ENCODE assay signal across 8 cellular contexts in genomic region chr11:10606536-10607208, GRCh38. TPM values are rescaled to one million over a fixed set of nuclear protein-coding genes. Genes with fewer than 3 reads are reported as not detected.
DNase-seq lines count a peak whose midpoint lies in the region; ATAC-seq and TF ChIP-seq lines count a peak whose summit lies in the region.

No MANE protein-coding gene starts in this region.

- CTCF ChIA-PET in CD8-positive, alpha-beta T cell (lab: Charles Lee), result interaction anchor here (1.0 to 1.4 kb wide), 2 partner anchors 16 to 193 kb away, joined by 3 read pairs; no protein-coding TSS in a partner anchor

- peaks cover 8% of the 10 kb centered on the region for H3K36me3 Mint-ChIP-seq in memory B cell
- H3K36me3 Mint-ChIP-seq in CD8-positive, alpha-beta T cell, result no peaks in the 10 kb centered on the region

- ATAC-seq in HG02973 (IDR thresholded peaks at IDR 0.05; ENCODE audit: unreplicated experiment), result peak; percentile 49
- peak; percentile 78 for ATAC-seq in memory B cell (ENCODE audit: low read depth)
- no peak for ATAC-seq in CD8-positive, alpha-beta T cell

- peaks cover 3% of the 10 kb centered on the region for H3K9me3 Mint-ChIP-seq in memory B cell
- no peaks in the 10 kb centered on the region for H3K9me3 Mint-ChIP-seq in CD8-positive, alpha-beta T cell

- peaks cover 89 to 96% of the 10 kb centered on the region in 2 donors for H3K36me3 ChIP-seq in ascending aorta
- no peaks in the 10 kb centered on the region for H3K36me3 ChIP-seq in CD8-positive, alpha-beta T cell (ENCODE audit: insufficient read depth, low read length)

- peaks cover 15 to 32% of the 10 kb centered on the region in 2 donors for H3K4me1 ChIP-seq in ascending aorta
- no peaks in the 10 kb centered on the region for H3K4me1 ChIP-seq in CD8-positive, alpha-beta T cell (ENCODE audit: insufficient read depth, low read length)

- peak overlapping the region; percentile 81 to 93 for H3K27ac ChIP-seq in ascending aorta
- H3K27ac ChIP-seq in CD8-positive, alpha-beta T cell (ENCODE audit: low read depth, low read length), result no peak overlapping the region

- peak; percentile 44 for DNase-seq in EL
- DNase-seq in ascending aorta (ENCODE audit: low spot score in 2 of 2), result no peak
- peak in 1 of 2 donors; percentile 19 for DNase-seq in memory B cell (ENCODE audit: low spot score in 2 of 2)
- DNase-seq in CD8-positive, alpha-beta T cell, result no peak
- no peak for DNase-seq in posterior cingulate gyrus
- DNase-seq in nucleus accumbens (lab: John Stamatoyannopoulos, UW), result no peak
- no peak for DNase-seq in DMS79 (lab: John Stamatoyannopoulos, UW)

- POLR2A ChIA-PET in CD8-positive, alpha-beta T cell (lab: Charles Lee), result no interaction called here

- intact Hi-C loops in ascending aorta (cut with DNase I) (no loop called here), posterior cingulate gyrus (cut with DNase I) (no loop called here)
- intact Hi-C loops in CD8-positive, alpha-beta T cell (cut with DNase I, micrococcal nuclease), result no loop called here

- H3K9me3 ChIP-seq in ascending aorta, result no peaks in the 10 kb centered on the region
- H3K9me3 ChIP-seq in CD8-positive, alpha-beta T cell (ENCODE audit: low read length), result no peaks in the 10 kb centered on the region

- H3K27me3 ChIP-seq in ascending aorta, result no peaks in the 10 kb centered on the region
- H3K27me3 ChIP-seq in CD8-positive, alpha-beta T cell (ENCODE audit: insufficient read depth, low read length), result peaks cover 5% of the 10 kb centered on the region

- H3K27ac Mint-ChIP-seq in memory B cell, result peak overlapping the region; percentile 99
- H3K27ac Mint-ChIP-seq in CD8-positive, alpha-beta T cell, result no peak overlapping the region

- H3K4me1 Mint-ChIP-seq in memory B cell, result peaks cover 70% of the 10 kb centered on the region
- peaks cover 2% of the 10 kb centered on the region for H3K4me1 Mint-ChIP-seq in CD8-positive, alpha-beta T cell (ENCODE audit: low read depth)

- H3K27me3 Mint-ChIP-seq in memory B cell, result no peaks in the 10 kb centered on the region
- H3K27me3 Mint-ChIP-seq in CD8-positive, alpha-beta T cell (ENCODE audit: low read depth), result peaks cover 15% of the 10 kb centered on the region

- H3K4me3 ChIP-seq in ascending aorta, result no peak overlapping the region
- no peak overlapping the region for H3K4me3 ChIP-seq in CD8-positive, alpha-beta T cell (ENCODE audit: low read depth, low read length)

- no peak for TF ChIP-seq CTCF in ascending aorta (IDR thresholded peaks at IDR 0.05)
- no peak for TF ChIP-seq CTCF in CD8-positive, alpha-beta T cell (IDR thresholded peaks at IDR 0.05)

- H3K4me3 Mint-ChIP-seq in memory B cell, result peak overlapping the region; percentile 89
- no peak overlapping the region for H3K4me3 Mint-ChIP-seq in CD8-positive, alpha-beta T cell

RNA-seq across cellular contexts. Expression of gene LYVE1, which starts 38.2 kb away (rescaled TPM):
- total RNA-seq in ascending aorta, result 66.3 TPM
- total RNA-seq in CD8-positive, alpha-beta T cell, result not detected

Comparison
In these comparisons a context has a peak if more than half of its experiments do, and no peak if none do; other contexts are left out.
1. RNA of gene LYVE1, which starts 38.2 kb away (total RNA-seq): 66.3 TPM in ascending aorta (single experiment); not detected in CD8-positive, alpha-beta T cell; every median in the first group is over 10 times any median in the second.